1 cellular context compared by ENCODE assay signal in genomic region chr6:30031381-30031780, GRCh38.
TF ChIP-seq lines count a peak whose summit lies in the region.

No MANE protein-coding gene starts in this region.

TF ChIP-seq in HepG2, 621 proteins besides CTCF, POLR2A, EP300 and RAD21:
- TF ChIP-seq ZNF652 (CRISPR knock-in tag; IDR thresholded peaks at IDR 0.05; ENCODE audit: borderline replicate concordance, low read depth) (peak; percentile 69; the same call in 1 of the 2 replicates), SMARCE1 (IDR thresholded peaks at IDR 0.05; ENCODE audit: borderline replicate concordance) (no peak)
